ENCODE assay signal across 22 cellular contexts in genomic region chr1:11245904-11246726, GRCh38. TPM values are rescaled to one million over a fixed set of nuclear protein-coding genes. Genes with fewer than 3 reads are reported as not detected.
DNase-seq lines count a peak whose midpoint lies in the region; ATAC-seq and TF ChIP-seq lines count a peak whose summit lies in the region.
"Had no signal": no experiment of that assay in that cellular context is flagged by ENCODE, and none has a peak within 500 bp of the region (broad histone marks: within the 10 kb centered on the region; RNA-seq: fewer than 3 reads in every experiment).

No MANE protein-coding gene starts in this region.

- no peaks in the 10 kb centered on the region for H3K9me3 ChIP-seq in tibial nerve
- H3K9me3 ChIP-seq: Peyer's patch had no signal

- no peak for TF ChIP-seq EP300 in tibial nerve (IDR thresholded peaks at IDR 0.05)

- ATAC-seq in naive thymus-derived CD8-positive, alpha-beta T cell: no peak
- ATAC-seq in GM21737 (IDR thresholded peaks at IDR 0.05; ENCODE audit: unreplicated experiment): no peak
- ATAC-seq: HCT116 had no signal

- WGBS in tibial nerve, 2 donors: 80 to 86% methylated on average over 7 of the region's 7 CpGs

- H3K36me3 ChIP-seq in tibial nerve: peaks cover 5 to 86% (median 21%) of the 10 kb centered on the region in 3 donors

- no peak overlapping the region for H3K27ac ChIP-seq in tibial nerve
- H3K27ac ChIP-seq: 22Rv1 had no signal

- peaks cover 11 to 80% (median 20%) of the 10 kb centered on the region in 3 donors for H3K36me3 Mint-ChIP-seq in naive thymus-derived CD8-positive, alpha-beta T cell

- no peak overlapping the region for H3K4me3 Mint-ChIP-seq in naive thymus-derived CD8-positive, alpha-beta T cell
- H3K4me3 Mint-ChIP-seq: activated CD4-positive, alpha-beta T cell treated with anti-CD3 and anti-CD28 coated beads, Interleukin-2, amount 10 ng/mL, durations not matched to agents 24 days and 14 days; nephron; type B pancreatic cell had no signal

- H3K4me1 Mint-ChIP-seq in naive thymus-derived CD8-positive, alpha-beta T cell: peaks cover 4 to 15% (median 7%) of the 10 kb centered on the region in 4 donors
- H3K4me1 Mint-ChIP-seq: nephron had no signal

- POLR2A ChIA-PET in naive thymus-derived CD8-positive, alpha-beta T cell (lab: Charles Lee): no interaction called here

- no peaks in the 10 kb centered on the region for H3K27me3 ChIP-seq in tibial nerve
- H3K27me3 ChIP-seq: Peyer's patch had no signal

- H3K27me3 Mint-ChIP-seq in naive thymus-derived CD8-positive, alpha-beta T cell: no peaks in the 10 kb centered on the region
- H3K27me3 Mint-ChIP-seq: activated CD4-positive, alpha-beta T cell treated with anti-CD3 and anti-CD28 coated beads, Interleukin-2, amount 10 ng/mL, durations not matched to agents 24 days and 14 days; type B pancreatic cell had no signal

- no peak for TF ChIP-seq CTCF in tibial nerve (IDR thresholded peaks at IDR 0.05)

- no peaks in the 10 kb centered on the region for H3K9me3 Mint-ChIP-seq in naive thymus-derived CD8-positive, alpha-beta T cell
- H3K9me3 Mint-ChIP-seq: activated CD4-positive, alpha-beta T cell treated with anti-CD3 and anti-CD28 coated beads, Interleukin-2, amount 10 ng/mL, durations not matched to agents 24 days and 14 days; nephron; type B pancreatic cell had no signal

- DNase-seq in DMS153 (lab: John Stamatoyannopoulos, UW) (peak; percentile 14), DMS153 treated with DMSO at 0.1 percent for 48 hours (lab: John Stamatoyannopoulos, UW; ENCODE audit: unreplicated experiment) (no peak), NCI-H526 (lab: John Stamatoyannopoulos, UW) (peak; percentile 14 to 55), tibial nerve (ENCODE audit: low spot score in 2 of 2) (no peak), DMS 273 treated with DMSO at 0.1 percent for 48 hours (lab: John Stamatoyannopoulos, UW) (no peak)
- DNase-seq in central memory CD4-positive, alpha-beta T cell: peak; percentile 58
- no peak for DNase-seq in naive thymus-derived CD8-positive, alpha-beta T cell
- DNase-seq: activated CD4-positive, alpha-beta T cell treated with anti-CD3 and anti-CD28 coated beads, Interleukin-2, amount 10 ng/mL, durations not matched to agents 24 days and 14 days; DND-41; foreskin fibroblast; KG1; NCI-H1092; Peyer's patch; stimulated activated naive CD4-positive, alpha-beta T cell had no signal

- no peaks in the 10 kb centered on the region for H3K4me1 ChIP-seq in tibial nerve
- H3K4me1 ChIP-seq: Peyer's patch had no signal

- peak overlapping the region in 9 of 10 donors; percentile 39 to 82 (median 66) for H3K27ac Mint-ChIP-seq in naive thymus-derived CD8-positive, alpha-beta T cell
- H3K27ac Mint-ChIP-seq: activated CD4-positive, alpha-beta T cell treated with anti-CD3 and anti-CD28 coated beads, Interleukin-2, amount 10 ng/mL, durations not matched to agents 24 days and 14 days; type B pancreatic cell had no signal

- TF ChIP-seq POLR2A in tibial nerve (IDR thresholded peaks at IDR 0.05): no peak

- H3K4me3 ChIP-seq in tibial nerve: no peak overlapping the region
- H3K4me3 ChIP-seq: Peyer's patch had no signal

RNA-seq across cellular contexts. Expression of gene MTOR, which starts 16.2 kb away (rescaled TPM):
- 10 to 100 TPM; 43.9 to 45.9 TPM for total RNA-seq in naive thymus-derived CD8-positive, alpha-beta T cell
- polyA plus RNA-seq in naive thymus-derived CD8-positive, alpha-beta T cell: 1 to 10 TPM; 3.5 to 7.2 (median 4.7) TPM
- total RNA-seq in tibial nerve: 10 to 100 TPM; 40.4 to 51.4 (median 49.6) TPM

RNA-seq across cellular contexts. Expression of gene UBIAD1, which starts 26.9 kb away (rescaled TPM):
- 10 to 100 TPM; 32.9 to 34.3 TPM for total RNA-seq in naive thymus-derived CD8-positive, alpha-beta T cell
- 10 to 100 TPM; 29.2 to 50.3 (median 45.2) TPM for polyA plus RNA-seq in naive thymus-derived CD8-positive, alpha-beta T cell
- total RNA-seq in tibial nerve: 10 to 100 TPM in 3 of 4 donors, 1 to 10 TPM in 1; 8.7 to 23.7 (median 17.5) TPM

RNA-seq across cellular contexts. Expression of gene ANGPTL7, which starts 57.0 kb away (rescaled TPM):
- not detected for total RNA-seq in naive thymus-derived CD8-positive, alpha-beta T cell
- polyA plus RNA-seq in naive thymus-derived CD8-positive, alpha-beta T cell: not detected
- 1,000 to 10,000 TPM; 1,094 to 2,140 (median 1,213) TPM for total RNA-seq in tibial nerve
- total RNA-seq: activated CD4-positive, alpha-beta T cell treated with anti-CD3 and anti-CD28 coated beads, Interleukin-2, amount 10 ng/mL, durations not matched to agents 24 days and 14 days; endothelial cell of umbilical vein; liver had no signal
- polyA plus RNA-seq: BJ, endothelial cell of umbilical vein had no signal

Comparison
In these comparisons a context has a peak if more than half of its experiments do, and no peak if none do; other contexts are left out.
1. DNase-seq: peak in DMS153 (single experiment), NCI-H526 (2 of 2) and central memory CD4-positive, alpha-beta T cell (single experiment); none in DMS153 treated with DMSO at 0.1 percent for 48 hours (single experiment), naive thymus-derived CD8-positive, alpha-beta T cell (0 of 10), tibial nerve (0 of 2) and DMS 273 treated with DMSO at 0.1 percent for 48 hours (single experiment).
2. RNA of gene ANGPTL7, which starts 57.0 kb away (total RNA-seq): 1,094 to 2,140 TPM in tibial nerve; not detected in naive thymus-derived CD8-positive, alpha-beta T cell; every median in the first group is over 1,000 times any median in the second.